ENCODE assay signal across 1 cellular context in genomic region chr18:55354795-55355194, GRCh38.
TF ChIP-seq lines count a peak whose summit lies in the region.

No MANE protein-coding gene starts in this region.

TF ChIP-seq in SK-N-SH treated with all-trans-retinoic acid at 6 μM for 48 hours, 23 proteins besides CTCF, POLR2A, EP300 and RAD21 (continued from another document):
- TF ChIP-seq TSHZ2 (CRISPR knock-in tag; IDR thresholded peaks at IDR 0.05), result peak; percentile 27; the same call in 1 of the 2 replicates
- TF ChIP-seq ZFP3 (CRISPR knock-in tag; IDR thresholded peaks at IDR 0.05), result no peak
